Comparison of ENCODE assay signal across 8 cellular contexts in genomic region chr7:47227762-47228177, GRCh38.
DNase-seq lines count a peak whose midpoint lies in the region; ATAC-seq and TF ChIP-seq lines count a peak whose summit lies in the region.

No MANE protein-coding gene starts in this region.

- H4K20me1 ChIP-seq in mammary epithelial cell (ENCODE audit: insufficient read depth, low read length), result no peaks in the 10 kb centered on the region

- WGBS in mammary epithelial cell (ENCODE audit: low coverage, missing lambda C conversion rate), result 79% methylated on average over 6 of the region's 6 CpGs
- WGBS in aorta, 2 donors, result 64% methylated on average over 6 of the region's 6 CpGs

- H3K27me3 ChIP-seq in mammary epithelial cell (ENCODE audit: insufficient read depth, low read length) (no peaks in the 10 kb centered on the region), aorta (ENCODE audit: control insufficient read depth in 1 of 2, insufficient read depth in 2 of 2, low read length in 1 of 2) (no peaks in the 10 kb centered on the region)

- intact Hi-C loops in mammary epithelial cell (cut with micrococcal nuclease), result no loop called here
- intact Hi-C loops in aorta (cut with DNase I), result no loop called here

- no peak overlapping the region for H2AFZ ChIP-seq in mammary epithelial cell (ENCODE audit: low read depth, low read length)

- H3K79me2 ChIP-seq in mammary epithelial cell (ENCODE audit: insufficient read depth, low read length), result no peaks in the 10 kb centered on the region

- BruUV-seq in mammary epithelial cell (replicated peaks; lab: Mats Ljungman, UMichigan), result no TSS peak

- peak; percentile 85 for DNase-seq in AG08395 (ENCODE audit: low spot score)
- DNase-seq in mammary epithelial cell, result peak; percentile 65
- no peak for DNase-seq in aorta
- no peak for DNase-seq in NCI-H2227 treated with DMSO at 0.1 percent for 48 hours (lab: John Stamatoyannopoulos, UW)
- DNase-seq in activated T-cell treated with anti-CD3 and anti-CD28 coated beads, Interleukin-2, amount 50 U/mL, for 48 hours, result no peak
- DNase-seq in occipital lobe (lab: John Stamatoyannopoulos, UW), result no peak

- H3K9me3 ChIP-seq in mammary epithelial cell (replicated peaks; ENCODE audit: insufficient read depth, low read length) (no peaks in the 10 kb centered on the region), aorta (ENCODE audit: control insufficient read depth, low read length) (no peaks in the 10 kb centered on the region)

- H3K36me3 ChIP-seq in mammary epithelial cell (ENCODE audit: insufficient read depth, low read length), result no peaks in the 10 kb centered on the region
- no peaks in the 10 kb centered on the region for H3K36me3 ChIP-seq in aorta (ENCODE audit: control insufficient read depth in 1 of 2, insufficient read depth in 2 of 2, low read length in 1 of 2)

- dilution Hi-C loops in mammary epithelial cell (cut with HindIII; ENCODE audit: low sequenced_read_pairs), result no loop called here

- no peak for TF ChIP-seq CTCF in mammary epithelial cell (conservative IDR thresholded peaks at IDR 0.05 in 1 of 2, IDR thresholded peaks at IDR 0.05 in 1 of 2; ENCODE audit: extremely low read depth in 1 of 2, insufficient read depth in 1 of 2, low read depth in 1 of 2, low read length in 2 of 2)

- H3K9ac ChIP-seq in mammary epithelial cell (ENCODE audit: insufficient read depth, low read length), result no peak overlapping the region

- no peak overlapping the region for H3K27ac ChIP-seq in mammary epithelial cell (ENCODE audit: insufficient read depth, low read depth, low read length)
- no peak overlapping the region for H3K27ac ChIP-seq in aorta (ENCODE audit: low read depth in 1 of 2, low read length in 2 of 2)

- H3K4me2 ChIP-seq in mammary epithelial cell (ENCODE audit: insufficient read depth, low read depth, low read length), result no peak overlapping the region

- in situ Hi-C loops in mammary epithelial cell (cut with MboI; ENCODE audit: low sequenced_read_pairs in 2 of 2), result no loop called here

- H3K4me3 ChIP-seq in mammary epithelial cell (replicated peaks in 1 of 3; ENCODE audit: insufficient read depth in 1 of 3, low read depth in 2 of 3, low read length in 3 of 3), result no peak overlapping the region
- H3K4me3 ChIP-seq in aorta (ENCODE audit: low read length in 2 of 2), result no peak overlapping the region

- CTCF ChIA-PET in mammary epithelial cell (lab: Charles Lee; ENCODE audit: low non-redundant PET), result interaction anchor here (0.6 kb wide), 1 partner anchor 266 kb away, joined by 4 read pairs; no protein-coding TSS in a partner anchor

- ATAC-seq in GM19452 (IDR thresholded peaks at IDR 0.05; ENCODE audit: unreplicated experiment) (peak; percentile 82), HG03432 (IDR thresholded peaks at IDR 0.05; ENCODE audit: unreplicated experiment) (peak; percentile 79), aorta (ENCODE audit: low FRiP score) (peak; percentile 11)

- H3K4me1 ChIP-seq in mammary epithelial cell (ENCODE audit: insufficient read depth, low read length) (no peaks in the 10 kb centered on the region), aorta (ENCODE audit: control insufficient read depth in 1 of 2, insufficient read depth in 2 of 2, low read length in 2 of 2) (no peaks in the 10 kb centered on the region)

Comparison
In these comparisons a context has a peak if more than half of its experiments do, and no peak if none do; other contexts are left out.
1. DNase-seq: peak in AG08395 (single experiment) and mammary epithelial cell (single experiment); none in aorta (0 of 2), NCI-H2227 treated with DMSO at 0.1 percent for 48 hours (single experiment), activated T-cell treated with anti-CD3 and anti-CD28 coated beads, Interleukin-2, amount 50 U/mL, for 48 hours (0 of 2) and occipital lobe (single experiment).
2. ATAC-seq: peak in every context shown above with its lines; median percentile 82 in GM19452; 79 in HG03432; 11 in aorta.